In genomic region chr3:190486201-190486865, GRCh38 we compare ENCODE assay signal across 17 cellular contexts. TPM values are rescaled to one million over a fixed set of nuclear protein-coding genes. Genes with fewer than 3 reads are reported as not detected.
A peak's percentile ranks its signal among the peaks of the same experiment; 100 is the strongest.
DNase-seq lines count a peak whose midpoint lies in the region; ATAC-seq lines count a peak whose summit lies in the region.
"Had no signal": no experiment of that assay in that cellular context is flagged by ENCODE, and none has a peak within 500 bp of the region (broad histone marks: within the 10 kb centered on the region; RNA-seq: fewer than 3 reads in every experiment).

No MANE protein-coding gene starts in this region.

- ATAC-seq in GM21529 (IDR thresholded peaks at IDR 0.05; ENCODE audit: unreplicated experiment) (no peak), sciatic nerve (no peak), left cardiac atrium (no peak)

- peak overlapping the region; percentile 7 for H3K4me3 ChIP-seq in SK-N-MC
- H3K4me3 ChIP-seq: ascending aorta, HAP-1, lung had no signal

- peak; percentile 68 for DNase-seq in DMS153 treated with DMSO at 0.1 percent for 48 hours (lab: John Stamatoyannopoulos, UW; ENCODE audit: unreplicated experiment)
- peak; percentile 50 for DNase-seq in LHCN-M2 (ENCODE audit: low read depth)
- DNase-seq in SK-N-MC (ENCODE audit: low read depth, low spot score), result peak; percentile 78
- DNase-seq in iPS-NIHi7 (ENCODE audit: extremely low spot score), result peak; percentile 15
- no peak for DNase-seq in amniotic stem cell (lab: John Stamatoyannopoulos, UW)
- DNase-seq in sciatic nerve (ENCODE audit: low spot score), result no peak
- DNase-seq in left cardiac atrium, result no peak
- DNase-seq: effector CD4-positive, alpha-beta T cell; GF-D8; head of caudate nucleus; NCI-H1694 treated with DMSO at 0.1 percent for 48 hours; occipital lobe; substantia nigra had no signal

- intact Hi-C loops in sciatic nerve (cut with DNase I) (no loop called here), left cardiac atrium (cut with DNase I) (no loop called here)

- H3K9ac ChIP-seq in SK-N-MC (ENCODE audit: insufficient read length), result no peak overlapping the region

- no peaks in the 10 kb centered on the region for H3K36me3 ChIP-seq in SK-N-MC (ENCODE audit: insufficient read depth, low read length)
- H3K36me3 ChIP-seq: ascending aorta, HAP-1 had no signal

- H3K9me3 ChIP-seq in SK-N-MC (ENCODE audit: low read depth, low read length), result no peaks in the 10 kb centered on the region
- H3K9me3 ChIP-seq: ascending aorta, HAP-1 had no signal

- no peak overlapping the region for H3K27ac ChIP-seq in SK-N-MC
- H3K27ac ChIP-seq: ascending aorta had no signal

RNA-seq across cellular contexts. Expression of gene IL1RAP, which starts 27.6 kb away (rescaled TPM):
- total RNA-seq in LHCN-M2 (2014; rRNA removed) (8.0 and 8.8 TPM in 2 replicates), sciatic nerve (21.4 TPM), left cardiac atrium (10 to 100 TPM in 1 of 2 donors, 1 to 10 TPM in 1; 7.1 to 14.7 TPM)
- 3.3 TPM for polyA plus RNA-seq in LHCN-M2 (2012)

RNA-seq across cellular contexts. Expression of gene TMEM207, which starts 36.6 kb away (rescaled TPM):
- total RNA-seq in LHCN-M2 (2014; rRNA removed), result not detected in 2 replicates
- not detected for polyA plus RNA-seq in LHCN-M2 (2012)
- not detected for total RNA-seq in sciatic nerve
- total RNA-seq in left cardiac atrium, result not detected
- total RNA-seq: ascending aorta, lung, occipital lobe had no signal
- polyA plus RNA-seq: lung had no signal

Comparison
In these comparisons a context has a peak if more than half of its experiments do, and no peak if none do; other contexts are left out.
1. DNase-seq: peak in DMS153 treated with DMSO at 0.1 percent for 48 hours (single experiment), LHCN-M2 (single experiment), SK-N-MC (single experiment) and iPS-NIHi7 (single experiment); none in amniotic stem cell (single experiment), sciatic nerve (single experiment) and left cardiac atrium (single experiment).